In genomic region chr6:118665011-118665410, GRCh38 we compare ENCODE assay signal across 10 cellular contexts. TPM values are rescaled to one million over a fixed set of nuclear protein-coding genes. Genes with fewer than 3 reads are reported as not detected.
DNase-seq lines count a peak whose midpoint lies in the region; ATAC-seq and TF ChIP-seq lines count a peak whose summit lies in the region.
"Had no signal": no experiment of that assay in that cellular context is flagged by ENCODE, and none has a peak within 500 bp of the region (broad histone marks: within the 10 kb centered on the region; RNA-seq: fewer than 3 reads in every experiment).

No MANE protein-coding gene starts in this region.

- H3K27me3 Mint-ChIP-seq in activated naive CD4-positive, alpha-beta T cell treated with anti-CD3 and anti-CD28 coated beads, Interleukin-2, amount 10 ng/mL, durations not matched to agents 7 days and 5 days, result no peaks in the 10 kb centered on the region

- no peak for TF ChIP-seq CTCF in omental fat pad (IDR thresholded peaks at IDR 0.05)

- no peaks in the 10 kb centered on the region for H3K9me3 ChIP-seq in MG63
- H3K9me3 ChIP-seq in effector memory CD4-positive, alpha-beta T cell (ENCODE audit: control insufficient read depth, low read length), result no peaks in the 10 kb centered on the region

- peaks cover 21% of the 10 kb centered on the region for H3K36me3 Mint-ChIP-seq in activated naive CD4-positive, alpha-beta T cell treated with anti-CD3 and anti-CD28 coated beads, Interleukin-2, amount 10 ng/mL, durations not matched to agents 7 days and 5 days

- DNase-seq in activated naive CD4-positive, alpha-beta T cell treated with anti-CD3 and anti-CD28 coated beads, Interleukin-2, amount 10 ng/mL, durations not matched to agents 7 days and 5 days, result no peak
- DNase-seq in activated naive CD4-positive, alpha-beta T cell (lab: John Stamatoyannopoulos, UW), result no peak
- no peak for DNase-seq in MG63
- DNase-seq in effector memory CD4-positive, alpha-beta T cell, result no peak
- DNase-seq in DMS153 treated with DMSO at 0.1 percent for 48 hours (lab: John Stamatoyannopoulos, UW; ENCODE audit: unreplicated experiment), result no peak
- DNase-seq in omental fat pad (ENCODE audit: low spot score), result no peak
- DNase-seq in nucleus accumbens (lab: John Stamatoyannopoulos, UW), result no peak
- DNase-seq: cerebellar nuclear complex, NCI-H226 had no signal

- H3K9me3 Mint-ChIP-seq in activated naive CD4-positive, alpha-beta T cell treated with anti-CD3 and anti-CD28 coated beads, Interleukin-2, amount 10 ng/mL, durations not matched to agents 7 days and 5 days, result no peaks in the 10 kb centered on the region

- H3K27ac Mint-ChIP-seq in activated naive CD4-positive, alpha-beta T cell treated with anti-CD3 and anti-CD28 coated beads, Interleukin-2, amount 10 ng/mL, durations not matched to agents 7 days and 5 days, result peak overlapping the region; percentile 78

- no peaks in the 10 kb centered on the region for H3K27me3 ChIP-seq in MG63
- no peaks in the 10 kb centered on the region for H3K27me3 ChIP-seq in effector memory CD4-positive, alpha-beta T cell (replicated peaks; ENCODE audit: control insufficient read depth, insufficient read depth, low read length, poor library complexity, severe bottlenecking)

- H3K27ac ChIP-seq in effector memory CD4-positive, alpha-beta T cell (ENCODE audit: insufficient read depth, low read length, poor library complexity, severe bottlenecking), result peak overlapping the region; percentile 65

- CTCF ChIA-PET in activated naive CD4-positive, alpha-beta T cell treated with anti-CD3 and anti-CD28 coated beads, Interleukin-2, amount 10 ng/mL, durations not matched to agents 7 days and 5 days (lab: Charles Lee), result interaction anchor here (1.0 to 3.4 kb wide), 3 partner anchors 42 to 200 kb away, joined by 3 to 12 read pairs (median 3); no protein-coding TSS in a partner anchor

- ATAC-seq in HG03196 (IDR thresholded peaks at IDR 0.05; ENCODE audit: unreplicated experiment) (no peak), omental fat pad (ENCODE audit: low FRiP score) (no peak)

- H3K4me1 Mint-ChIP-seq in activated naive CD4-positive, alpha-beta T cell treated with anti-CD3 and anti-CD28 coated beads, Interleukin-2, amount 10 ng/mL, durations not matched to agents 7 days and 5 days, result peaks cover 43% of the 10 kb centered on the region

- no peaks in the 10 kb centered on the region for H3K36me3 ChIP-seq in MG63
- no peaks in the 10 kb centered on the region for H3K36me3 ChIP-seq in effector memory CD4-positive, alpha-beta T cell (ENCODE audit: control insufficient read depth, insufficient read depth, low read length)

- H3K4me3 Mint-ChIP-seq in activated naive CD4-positive, alpha-beta T cell treated with anti-CD3 and anti-CD28 coated beads, Interleukin-2, amount 10 ng/mL, durations not matched to agents 7 days and 5 days, result peak overlapping the region; percentile 65

- H3K4me1 ChIP-seq in effector memory CD4-positive, alpha-beta T cell (ENCODE audit: control insufficient read depth, insufficient read depth, low read length, poor library complexity, severe bottlenecking), result peaks cover 12% of the 10 kb centered on the region

- peak overlapping the region; percentile 39 for H3K4me3 ChIP-seq in MG63
- peak overlapping the region; percentile 57 for H3K4me3 ChIP-seq in effector memory CD4-positive, alpha-beta T cell (ENCODE audit: insufficient read depth, low read depth, low read length, poor library complexity, severe bottlenecking)

RNA-seq across cellular contexts. Expression of gene CEP85L, which starts 13.6 kb away (rescaled TPM):
- total RNA-seq in MG63 (2014; rRNA removed; shearing (Covaris generic); ENCODE audit: low replicate concordance), result 4.2 and 4.9 TPM in 2 replicates
- total RNA-seq in omental fat pad, result 10 to 100 TPM in 3 of 4 donors, 1 to 10 TPM in 1; 9.7 to 22.6 (median 14.4) TPM
